ENCODE assay signal across 9 cellular contexts in the genomic region with DNA sequence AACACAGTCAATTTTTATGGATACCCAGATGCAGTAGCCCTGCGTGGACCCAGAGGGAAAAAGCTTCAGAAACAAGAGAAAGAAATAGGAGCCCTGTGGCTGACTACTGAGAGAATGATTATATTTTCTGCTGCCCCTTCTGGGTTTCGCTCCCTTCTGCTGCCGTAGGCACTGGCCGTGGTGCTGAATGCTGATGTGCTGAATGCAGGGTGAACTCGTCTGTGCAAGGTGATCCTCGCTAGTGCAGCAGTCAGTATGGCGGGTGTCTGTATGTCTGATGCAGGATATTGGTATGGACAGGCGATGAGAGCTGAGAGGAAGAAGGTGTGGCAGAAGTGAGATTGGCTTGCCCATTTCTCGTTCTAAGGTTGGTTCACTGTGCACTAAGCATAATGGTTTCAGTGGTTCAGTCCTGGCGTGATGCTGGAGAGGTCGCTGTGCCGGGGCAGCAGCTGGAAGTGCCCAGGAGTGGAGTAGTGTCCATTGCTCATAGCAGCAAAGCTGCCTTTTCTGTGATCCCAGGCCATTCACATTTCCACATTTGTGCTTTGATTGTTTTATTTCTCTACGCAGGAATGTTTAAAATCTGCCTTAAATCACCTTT.
DNase-seq lines count a peak whose midpoint lies in the region; ATAC-seq and TF ChIP-seq lines count a peak whose summit lies in the region.
"Had no signal": no experiment of that assay in that cellular context is flagged by ENCODE, and none has a peak within 500 bp of the region (broad histone marks: within the 10 kb centered on the region; RNA-seq: fewer than 3 reads in every experiment).

No MANE protein-coding gene starts in this region.

- intact Hi-C loops in CD14-positive monocyte (cut with micrococcal nuclease): no loop called here

- TF ChIP-seq CTCF in GM12865 (IDR thresholded peaks at IDR 0.05; ENCODE audit: insufficient read depth, low read depth, low read length, missing control alignments) (no peak), MM.1S (IDR thresholded peaks at IDR 0.05; ENCODE audit: low read length) (no peak), brain microvascular endothelial cell (IDR thresholded peaks at IDR 0.05; ENCODE audit: low read depth, low read length, missing control alignments) (no peak), CD14-positive monocyte (IDR thresholded peaks at IDR 0.05) (no peak)

- H3K4me3 ChIP-seq in GM12865 (ENCODE audit: low read depth, low read length) (no peak overlapping the region), MM.1S (ENCODE audit: low read length) (no peak overlapping the region), brain microvascular endothelial cell (ENCODE audit: low read depth, low read length) (no peak overlapping the region)

- in situ Hi-C loops in brain microvascular endothelial cell (cut with HindIII; ENCODE audit: low pct_ligation_motif_present, low sequenced_read_pairs): no loop called here

- H3K4me2 ChIP-seq in MM.1S (ENCODE audit: low read depth, low read length): no peak overlapping the region

- no peaks in the 10 kb centered on the region for H3K27me3 ChIP-seq in MM.1S (replicated peaks; ENCODE audit: insufficient read depth, low read length)
- H3K27me3 ChIP-seq in brain microvascular endothelial cell (replicated peaks): no peaks in the 10 kb centered on the region

- H3K27ac ChIP-seq in MM.1S (ENCODE audit: low read length) (no peak overlapping the region), brain microvascular endothelial cell (no peak overlapping the region)

- no peak overlapping the region for H3K27ac Mint-ChIP-seq in CD14-positive monocyte

- H4K20me1 ChIP-seq in MM.1S (ENCODE audit: insufficient read depth, low read length): no peaks in the 10 kb centered on the region

- H3F3A ChIP-seq in MM.1S (ENCODE audit: insufficient read depth, low read length): no peaks in the 10 kb centered on the region

- no peaks in the 10 kb centered on the region for H3K36me3 Mint-ChIP-seq in CD14-positive monocyte

- H3K36me3 ChIP-seq in MM.1S (replicated peaks; ENCODE audit: insufficient read depth, low read length): no peaks in the 10 kb centered on the region
- no peaks in the 10 kb centered on the region for H3K36me3 ChIP-seq in brain microvascular endothelial cell (replicated peaks)

- peaks cover 2 to 7% (median 2%) of the 10 kb centered on the region in 3 donors for H3K27me3 Mint-ChIP-seq in CD14-positive monocyte (ENCODE audit: low read depth in 3 of 3)

- no peak overlapping the region for H3K4me3 Mint-ChIP-seq in CD14-positive monocyte

- no peaks in the 10 kb centered on the region for H3K4me1 Mint-ChIP-seq in CD14-positive monocyte

- peaks cover 0 to 6% (median 0%) of the 10 kb centered on the region in 7 donors for H3K9me3 Mint-ChIP-seq in CD14-positive monocyte

- no peak for ATAC-seq in GM19467 (IDR thresholded peaks at IDR 0.05; ENCODE audit: unreplicated experiment)
- ATAC-seq in HG03565 (IDR thresholded peaks at IDR 0.05; ENCODE audit: unreplicated experiment): no peak

- H3K9ac ChIP-seq in MM.1S (ENCODE audit: low read length): no peak overlapping the region

- H3K9me2 ChIP-seq in MM.1S (replicated peaks; ENCODE audit: insufficient read depth, low read length): no peaks in the 10 kb centered on the region

- DNase-seq in GM12865 (ENCODE audit: low read depth) (peak; percentile 9), MM.1S (peak; percentile 44), brain microvascular endothelial cell (peak; percentile 56), lung microvascular endothelial cell (ENCODE audit: low read depth in 2 of 2) (peak; percentile 63 to 68), CD14-positive monocyte (ENCODE audit: low spot score) (no peak)
- DNase-seq in activated T-cell treated with anti-CD3 and anti-CD28 coated beads, Interleukin-2, amount 50 U/mL, for 1 hour: no peak
- DNase-seq: NCI-H510A treated with DMSO at 0.1 percent for 48 hours had no signal

- no peaks in the 10 kb centered on the region for H3K79me2 ChIP-seq in MM.1S (ENCODE audit: low read length)

- no peaks in the 10 kb centered on the region for H3K4me1 ChIP-seq in MM.1S (ENCODE audit: low read length)

- no peak overlapping the region for H2AFZ ChIP-seq in MM.1S (ENCODE audit: low read length)

- H3K9me3 ChIP-seq in MM.1S (replicated peaks; ENCODE audit: insufficient read depth, low read length): no peaks in the 10 kb centered on the region

Comparison
In these comparisons a context has a peak if more than half of its experiments do, and no peak if none do; other contexts are left out.
1. DNase-seq: peak in GM12865 (single experiment), MM.1S (single experiment), brain microvascular endothelial cell (single experiment) and lung microvascular endothelial cell (2 of 2); none in CD14-positive monocyte (single experiment) and activated T-cell treated with anti-CD3 and anti-CD28 coated beads, Interleukin-2, amount 50 U/mL, for 1 hour (single experiment).